1 cellular context compared by ENCODE assay signal in the genomic region with DNA sequence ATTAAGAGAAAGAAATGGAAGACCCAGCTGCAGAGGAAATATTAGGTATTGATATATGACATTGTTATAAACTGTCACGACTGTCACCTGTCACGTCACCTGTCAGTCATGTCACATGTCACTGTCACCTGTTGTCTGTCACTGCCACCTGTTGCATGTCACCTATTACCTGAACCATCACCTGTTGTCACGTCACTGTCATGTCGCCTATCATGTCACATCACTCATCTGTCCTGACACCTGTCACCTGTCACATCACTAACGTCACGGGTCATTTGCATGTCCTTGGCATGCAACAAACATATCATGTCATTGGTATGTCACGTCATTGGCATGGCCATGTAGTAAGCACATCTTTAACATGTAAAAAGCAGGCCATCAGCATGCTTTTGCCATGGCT.
A peak's percentile ranks its signal among the peaks of the same experiment; 100 is the strongest.
TF ChIP-seq lines count a peak whose summit lies in the region.

No MANE protein-coding gene starts in this region.

TF ChIP-seq in HEK293, 187 proteins besides CTCF, POLR2A, EP300 and RAD21 (continued from another document):
- TF ChIP-seq, protein P1, sequence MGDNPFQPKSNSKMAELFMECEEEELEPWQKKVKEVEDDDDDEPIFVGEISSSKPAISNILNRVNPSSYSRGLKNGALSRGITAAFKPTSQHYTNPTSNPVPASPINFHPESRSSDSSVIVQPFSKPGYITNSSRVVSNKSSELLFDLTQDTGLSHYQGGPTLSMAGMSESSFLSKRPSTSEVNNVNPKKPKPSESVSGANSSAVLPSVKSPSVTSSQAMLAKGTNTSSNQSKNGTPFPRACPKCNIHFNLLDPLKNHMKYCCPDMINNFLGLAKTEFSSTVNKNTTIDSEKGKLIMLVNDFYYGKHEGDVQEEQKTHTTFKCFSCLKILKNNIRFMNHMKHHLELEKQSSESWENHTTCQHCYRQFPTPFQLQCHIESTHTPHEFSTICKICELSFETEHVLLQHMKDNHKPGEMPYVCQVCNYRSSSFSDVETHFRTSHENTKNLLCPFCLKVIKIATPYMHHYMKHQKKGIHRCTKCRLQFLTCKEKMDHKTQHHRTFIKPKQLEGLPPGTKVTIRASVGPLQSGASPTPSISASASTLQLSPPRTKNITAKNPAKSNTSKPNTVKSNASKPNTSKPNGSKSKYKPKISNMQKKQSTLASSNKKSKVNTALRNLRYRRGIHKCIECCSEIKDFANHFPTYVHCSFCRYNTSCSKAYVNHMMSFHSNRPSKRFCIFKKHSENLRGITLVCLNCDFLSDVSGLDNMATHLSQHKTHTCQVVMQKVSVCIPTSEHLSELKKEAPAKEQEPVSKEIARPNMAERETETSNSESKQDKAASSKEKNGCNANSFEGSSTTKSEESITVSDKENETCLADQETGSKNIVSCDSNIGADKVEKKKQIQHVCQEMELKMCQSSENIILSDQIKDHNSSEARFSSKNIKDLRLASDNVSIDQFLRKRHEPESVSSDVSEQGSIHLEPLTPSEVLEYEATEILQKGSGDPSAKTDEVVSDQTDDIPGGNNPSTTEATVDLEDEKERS (tag by site-specific recombination; IDR thresholded peaks at IDR 0.05) = no peak
- TF ChIP-seq ZNF394 (tag by site-specific recombination; IDR thresholded peaks at IDR 0.05; ENCODE audit: borderline replicate concordance) (no peak), ZBTB8A (tag by site-specific recombination; IDR thresholded peaks at IDR 0.05) (no peak)
- TF ChIP-seq, protein P2, sequence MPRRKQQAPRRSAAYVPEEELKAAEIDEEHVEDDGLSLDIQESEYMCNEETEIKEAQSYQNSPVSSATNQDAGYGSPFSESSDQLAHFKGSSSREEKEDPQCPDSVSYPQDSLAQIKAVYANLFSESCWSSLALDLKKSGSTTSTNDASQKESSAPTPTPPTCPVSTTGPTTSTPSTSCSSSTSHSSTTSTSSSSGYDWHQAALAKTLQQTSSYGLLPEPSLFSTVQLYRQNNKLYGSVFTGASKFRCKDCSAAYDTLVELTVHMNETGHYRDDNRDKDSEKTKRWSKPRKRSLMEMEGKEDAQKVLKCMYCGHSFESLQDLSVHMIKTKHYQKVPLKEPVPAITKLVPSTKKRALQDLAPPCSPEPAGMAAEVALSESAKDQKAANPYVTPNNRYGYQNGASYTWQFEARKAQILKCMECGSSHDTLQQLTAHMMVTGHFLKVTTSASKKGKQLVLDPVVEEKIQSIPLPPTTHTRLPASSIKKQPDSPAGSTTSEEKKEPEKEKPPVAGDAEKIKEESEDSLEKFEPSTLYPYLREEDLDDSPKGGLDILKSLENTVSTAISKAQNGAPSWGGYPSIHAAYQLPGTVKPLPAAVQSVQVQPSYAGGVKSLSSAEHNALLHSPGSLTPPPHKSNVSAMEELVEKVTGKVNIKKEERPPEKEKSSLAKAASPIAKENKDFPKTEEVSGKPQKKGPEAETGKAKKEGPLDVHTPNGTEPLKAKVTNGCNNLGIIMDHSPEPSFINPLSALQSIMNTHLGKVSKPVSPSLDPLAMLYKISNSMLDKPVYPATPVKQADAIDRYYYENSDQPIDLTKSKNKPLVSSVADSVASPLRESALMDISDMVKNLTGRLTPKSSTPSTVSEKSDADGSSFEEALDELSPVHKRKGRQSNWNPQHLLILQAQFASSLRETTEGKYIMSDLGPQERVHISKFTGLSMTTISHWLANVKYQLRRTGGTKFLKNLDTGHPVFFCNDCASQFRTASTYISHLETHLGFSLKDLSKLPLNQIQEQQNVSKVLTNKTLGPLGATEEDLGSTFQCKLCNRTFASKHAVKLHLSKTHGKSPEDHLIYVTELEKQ (tag by site-specific recombination; IDR thresholded peaks at IDR 0.05; ENCODE audit: borderline replicate concordance) = peak; percentile 98
TF ChIP-seq in HEK293: peak in this region for 4.
